In the genomic region with DNA sequence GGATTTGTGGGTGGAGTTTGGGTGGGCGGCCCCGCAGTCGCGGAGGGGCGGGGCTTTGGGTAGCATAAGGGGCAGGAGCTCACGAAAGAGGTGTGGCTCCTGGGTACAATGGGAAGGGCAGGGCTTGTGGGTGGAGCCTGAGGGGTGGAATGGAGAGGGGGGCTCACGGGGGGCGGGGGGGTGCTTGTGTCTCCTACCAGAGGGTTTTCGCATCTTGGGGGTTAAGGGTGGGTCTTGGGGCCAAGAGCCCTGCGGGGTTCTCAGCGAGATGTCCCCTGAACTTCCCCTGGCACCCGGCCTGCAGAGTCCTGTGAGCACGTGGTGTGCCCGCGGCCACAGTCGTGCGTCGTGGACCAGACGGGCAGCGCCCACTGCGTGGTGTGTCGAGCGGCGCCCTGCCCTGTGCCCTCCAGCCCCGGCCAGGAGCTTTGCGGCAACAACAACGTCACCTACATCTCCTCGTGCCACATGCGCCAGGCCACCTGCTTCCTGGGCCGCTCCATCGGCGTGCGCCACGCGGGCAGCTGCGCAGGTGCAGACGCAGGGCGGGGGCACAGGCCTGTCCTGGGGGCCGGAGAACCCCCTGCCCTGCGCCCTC, we compare ENCODE assay signal across 7 cellular contexts. TPM values are rescaled to one million over a fixed set of nuclear protein-coding genes. Genes with fewer than 3 reads are reported as not detected.
DNase-seq lines count a peak whose midpoint lies in the region; ATAC-seq, FAIRE-seq and TF ChIP-seq lines count a peak whose summit lies in the region.
"Had no signal": no experiment of that assay in that cellular context is flagged by ENCODE, and none has a peak within 500 bp of the region (broad histone marks: within the 10 kb centered on the region; RNA-seq: fewer than 3 reads in every experiment).

No MANE protein-coding gene starts in this region.

- H3K4me3 ChIP-seq in astrocyte (ENCODE audit: insufficient read depth, low read depth, low read length), result peak overlapping the region; percentile 57

- TF ChIP-seq CTCF in astrocyte (IDR thresholded peaks at IDR 0.05; ENCODE audit: insufficient read depth, low read depth, low read length) (no peak), natural killer cell (IDR thresholded peaks at IDR 0.05) (no peak)

- H3K27ac Mint-ChIP-seq in activated T-cell treated with anti-CD3 and anti-CD28 coated beads, Interleukin-2, amount 50 U/mL, for 24 hours, result peak overlapping the region; percentile 99
- no peak overlapping the region for H3K27ac Mint-ChIP-seq in astrocyte (ENCODE audit: unreplicated experiment)
- peak overlapping the region; percentile 94 to 96 for H3K27ac Mint-ChIP-seq in natural killer cell

- no peaks in the 10 kb centered on the region for H3K36me3 Mint-ChIP-seq in activated T-cell treated with anti-CD3 and anti-CD28 coated beads, Interleukin-2, amount 50 U/mL, for 24 hours (ENCODE audit: low read depth)
- H3K36me3 Mint-ChIP-seq in astrocyte (ENCODE audit: low read depth, unreplicated experiment) (peaks cover 3% of the 10 kb centered on the region), natural killer cell (no peaks in the 10 kb centered on the region)

- peaks cover 28% of the 10 kb centered on the region for H3K4me1 ChIP-seq in astrocyte (ENCODE audit: insufficient read depth, low read length)

- H3K9me3 Mint-ChIP-seq in activated T-cell treated with anti-CD3 and anti-CD28 coated beads, Interleukin-2, amount 50 U/mL, for 24 hours, result no peaks in the 10 kb centered on the region
- H3K9me3 Mint-ChIP-seq in astrocyte (ENCODE audit: unreplicated experiment), result no peaks in the 10 kb centered on the region
- no peaks in the 10 kb centered on the region for H3K9me3 Mint-ChIP-seq in natural killer cell

- H4K20me1 ChIP-seq in astrocyte (ENCODE audit: insufficient read depth, low read length), result peaks cover 25% of the 10 kb centered on the region

- H2AFZ ChIP-seq in astrocyte (ENCODE audit: low read depth, low read length), result no peak overlapping the region

- H3K9me3 ChIP-seq in astrocyte (ENCODE audit: insufficient read depth, low read depth, low read length), result no peaks in the 10 kb centered on the region

- peak overlapping the region; percentile 92 for H3K27ac ChIP-seq in astrocyte (ENCODE audit: low read depth, low read length)

- intact Hi-C loops in natural killer cell (cut with micrococcal nuclease), result no loop called here

- peak overlapping the region; percentile 94 for H3K4me2 ChIP-seq in astrocyte (ENCODE audit: low read length)

- H3K4me3 Mint-ChIP-seq in activated T-cell treated with anti-CD3 and anti-CD28 coated beads, Interleukin-2, amount 50 U/mL, for 24 hours, result peak overlapping the region; percentile 82
- H3K4me3 Mint-ChIP-seq in astrocyte (ENCODE audit: unreplicated experiment) (peak overlapping the region; percentile 94), natural killer cell (peak overlapping the region; percentile 94)

- DNase-seq in activated T-cell treated with anti-CD3 and anti-CD28 coated beads, Interleukin-2, amount 50 U/mL, for 24 hours, result no peak
- DNase-seq in activated T-cell treated with anti-CD3 and anti-CD28 coated beads for 4 hours (no peak), astrocyte (ENCODE audit: low read depth) (no peak), natural killer cell (peak; percentile 46), NCI-H1694 treated with DMSO at 0.1 percent for 48 hours (lab: John Stamatoyannopoulos, UW) (no peak)

- H3K79me2 ChIP-seq in astrocyte (ENCODE audit: insufficient read depth, low read length), result peaks cover 26% of the 10 kb centered on the region

- H3K9ac ChIP-seq in astrocyte (ENCODE audit: low read length), result peak overlapping the region; percentile 82

- peak in 1 of 3 donors; percentile 3 for ATAC-seq in natural killer cell
- no peak for ATAC-seq in GM18498 (IDR thresholded peaks at IDR 0.05; ENCODE audit: unreplicated experiment)

- no peaks in the 10 kb centered on the region for H3K27me3 ChIP-seq in astrocyte (ENCODE audit: insufficient read depth, low read length)

- FAIRE-seq in astrocyte (lab: Jason Lieb, UNC), result no peak

- no peaks in the 10 kb centered on the region for H3K36me3 ChIP-seq in astrocyte (ENCODE audit: insufficient read depth, low read length)

- peaks cover 10% of the 10 kb centered on the region for H3K27me3 Mint-ChIP-seq in activated T-cell treated with anti-CD3 and anti-CD28 coated beads, Interleukin-2, amount 50 U/mL, for 24 hours
- peaks cover under 1% of the 10 kb centered on the region for H3K27me3 Mint-ChIP-seq in astrocyte (ENCODE audit: low read depth, unreplicated experiment)
- H3K27me3 Mint-ChIP-seq in natural killer cell (ENCODE audit: low read depth in 2 of 2), result no peaks in the 10 kb centered on the region

- H3K4me1 Mint-ChIP-seq in activated T-cell treated with anti-CD3 and anti-CD28 coated beads, Interleukin-2, amount 50 U/mL, for 24 hours (ENCODE audit: low read depth), result peaks cover 14% of the 10 kb centered on the region
- peaks cover 6% of the 10 kb centered on the region for H3K4me1 Mint-ChIP-seq in astrocyte (ENCODE audit: low read depth, unreplicated experiment)
- peaks cover 5 to 13% of the 10 kb centered on the region in 2 donors for H3K4me1 Mint-ChIP-seq in natural killer cell

RNA-seq across cellular contexts. Expression of a gene that starts 4.9 kb away (rescaled TPM):
- 72.0 and 78.8 TPM in 2 replicates for total RNA-seq in astrocyte
- total RNA-seq in natural killer cell, result 1 to 10 TPM; 1.5 to 1.9 (median 1.5) TPM

RNA-seq across cellular contexts. Expression of a gene that starts 14.1 kb away (rescaled TPM):
- total RNA-seq in astrocyte, result not detected in 2 replicates
- total RNA-seq in natural killer cell, result 10 to 100 TPM in 1 of 3 donors, 1 to 10 TPM in 2; 1.5 to 11.7 (median 4.5) TPM
- total RNA-seq: glomerular endothelial cell had no signal

RNA-seq across cellular contexts. Expression of a gene that starts 18.1 kb away (rescaled TPM):
- total RNA-seq in astrocyte (58.3 and 58.5 TPM in 2 replicates), natural killer cell (100 to 1,000 TPM; 119 to 149 (median 146) TPM)

RNA-seq across cellular contexts. Expression of a gene that starts 27.6 kb away (rescaled TPM):
- total RNA-seq in astrocyte (60.0 and 67.3 TPM in 2 replicates), natural killer cell (1 to 10 TPM in 1 of 3 donors, under 1 TPM in 1, not detected in 1; 0.59 to 1.0 TPM)

RNA-seq across cellular contexts. Expression of a gene that starts 41.4 kb away (rescaled TPM):
- total RNA-seq in astrocyte (0.25 TPM in 1 of 2 replicates, not detected in the other), natural killer cell (under 1 TPM; 0.31 to 0.58 (median 0.41) TPM)

Comparison
In these comparisons a context has a peak if more than half of its experiments do, and no peak if none do; other contexts are left out.
1. RNA of a gene that starts 4.9 kb away (total RNA-seq): 72.0 to 78.8 TPM in astrocyte; 1.5 to 1.9 TPM in natural killer cell; every median in the first group is over 10 times any median in the second.
2. Peak in every context shown above with its lines, with median percentiles within 50 percentile points of each other: H3K4me3 Mint-ChIP-seq.